In genomic region chr18:57629399-57629798, GRCh38 we compare ENCODE assay signal across 1 cellular context.
TF ChIP-seq lines count a peak whose summit lies in the region.

No MANE protein-coding gene starts in this region.

TF ChIP-seq in H1, 55 proteins besides CTCF, POLR2A, EP300 and RAD21:
- TF ChIP-seq KDM1A (IDR thresholded peaks at IDR 0.05; ENCODE audit: borderline replicate concordance, low read length) (no peak), TCF12 (IDR thresholded peaks at IDR 0.05; ENCODE audit: low read depth, low read length) (no peak), NANOG (IDR thresholded peaks at IDR 0.05; ENCODE audit: insufficient read depth, low read depth, low read length, poor library complexity, severe bottlenecking) (no peak), SP4 (IDR thresholded peaks at IDR 0.05; ENCODE audit: low read length) (no peak), SAP30 (IDR thresholded peaks at IDR 0.05; ENCODE audit: insufficient read depth, insufficient replicate concordance, low read length) (no peak), YY1 (IDR thresholded peaks at IDR 0.05; ENCODE audit: low read depth, low read length) (no peak), GTF2F1 (IDR thresholded peaks at IDR 0.05; ENCODE audit: borderline replicate concordance, low read depth, low read length) (no peak), RBBP5 (IDR thresholded peaks at IDR 0.05; ENCODE audit: borderline replicate concordance, low read depth, low read length) (no peak), ATF3 (IDR thresholded peaks at IDR 0.05; ENCODE audit: insufficient read depth, low read depth, low read length) (no peak), TBP (IDR thresholded peaks at IDR 0.05; ENCODE audit: low read depth, low read length) (no peak), SIX5 (IDR thresholded peaks at IDR 0.05; ENCODE audit: low read depth, low read length) (no peak), ASH2L (IDR thresholded peaks at IDR 0.05; ENCODE audit: low read length) (no peak), CREB1 (IDR thresholded peaks at IDR 0.05) (no peak), CBX8 (IDR thresholded peaks at IDR 0.05; ENCODE audit: borderline replicate concordance, low read depth, low read length) (no peak), RXRA (IDR thresholded peaks at IDR 0.05; ENCODE audit: insufficient read depth, low read depth, low read length) (no peak), BCL11A (IDR thresholded peaks at IDR 0.05; ENCODE audit: low read depth in 2 of 2, low read length in 2 of 2) (no peak), CHD2 (IDR thresholded peaks at IDR 0.05; ENCODE audit: low read length) (no peak), USF2 (IDR thresholded peaks at IDR 0.05; ENCODE audit: low read length) (no peak), EZH2 (IDR thresholded peaks at IDR 0.05; ENCODE audit: low read depth, low read length, severe bottlenecking) (no peak), EGR1 (IDR thresholded peaks at IDR 0.05; ENCODE audit: borderline replicate concordance, low read depth, low read length) (no peak)
TF ChIP-seq in H1: peak in this region for 0.
